19 cellular contexts compared by ENCODE assay signal in genomic region chr17:80616705-80617104, GRCh38.
DNase-seq lines count a peak whose midpoint lies in the region; ATAC-seq, FAIRE-seq and TF ChIP-seq lines count a peak whose summit lies in the region.
"Had no signal": no experiment of that assay in that cellular context is flagged by ENCODE, and none has a peak within 500 bp of the region (broad histone marks: within the 10 kb centered on the region; RNA-seq: fewer than 3 reads in every experiment).

No MANE protein-coding gene starts in this region.

- H3K27me3 Mint-ChIP-seq in MCF 10A (ENCODE audit: insufficient read depth, unreplicated experiment) = no peaks in the 10 kb centered on the region
- H3K27me3 Mint-ChIP-seq: B cell, IgD-negative memory B cell had no signal

- in situ Hi-C loops in T47D (cut with HindIII; ENCODE audit: low pct_unique_long_range_greater_than_20kb, low sequenced_read_pairs) (no loop called here), gastrocnemius medialis (cut with MboI; ENCODE audit: low sequenced_read_pairs in 4 of 4) (no loop called here)

- POLR2A ChIA-PET in MCF 10A (lab: Yijun Ruan, JAX) = interaction anchor here (0.6 to 2.9 kb wide), 3 partner anchors 10 to 1111 kb away, joined by 3 to 17 read pairs (median 3); no protein-coding TSS in a partner anchor

- peaks cover 7% of the 10 kb centered on the region for H3K36me3 Mint-ChIP-seq in MCF 10A (ENCODE audit: insufficient read depth, unreplicated experiment)
- H3K36me3 Mint-ChIP-seq: CD8-positive, alpha-beta T cell had no signal

- H3K27me3 ChIP-seq in bronchial epithelial cell (ENCODE audit: control insufficient read depth, insufficient read depth, low read length) (no peaks in the 10 kb centered on the region), gastrocnemius medialis (no peaks in the 10 kb centered on the region)
- H3K27me3 ChIP-seq: BLaER1 treated with 17β-estradiol and CSF1 and Interleukin-3, amounts not matched to agents 10 nM and 100 nM had no signal

- no peak overlapping the region for H3K27ac Mint-ChIP-seq in MCF 10A (ENCODE audit: low read depth, unreplicated experiment)
- H3K27ac Mint-ChIP-seq: B cell; CD8-positive, alpha-beta T cell; H9; IgD-negative memory B cell had no signal

- H3K4me1 ChIP-seq in gastrocnemius medialis = peaks cover 58 to 74% of the 10 kb centered on the region in 2 donors

- no peak overlapping the region for H3K4me3 Mint-ChIP-seq in MCF 10A (ENCODE audit: unreplicated experiment)
- H3K4me3 Mint-ChIP-seq: B cell; CD8-positive, alpha-beta T cell; H9; IgD-negative memory B cell had no signal

- peak; percentile 73 to 75 for DNase-seq in T47D (ENCODE audit: low read depth in 1 of 2, low spot score in 1 of 2)
- no peak for DNase-seq in MCF 10A (ENCODE audit: unreplicated experiment)
- peak; percentile 10 for DNase-seq in bronchial epithelial cell (ENCODE audit: low read depth)
- no peak for DNase-seq in gastrocnemius medialis
- DNase-seq in Right ventricle myocardium inferior (ENCODE audit: missing footprints) = no peak
- DNase-seq in dermis blood vessel endothelial cell = no peak
- DNase-seq: CD8-positive, alpha-beta T cell; DMS 273 treated with DMSO at 0.1 percent for 48 hours; DMS53; DND-41; EL; GOT3; H9 had no signal

- TF ChIP-seq CTCF in MCF 10A (IDR thresholded peaks at IDR 0.05; ENCODE audit: unreplicated experiment) = no peak
- no peak for TF ChIP-seq CTCF in bronchial epithelial cell (IDR thresholded peaks at IDR 0.05; ENCODE audit: insufficient read depth, low read length, severe bottlenecking)
- TF ChIP-seq CTCF in gastrocnemius medialis (IDR thresholded peaks at IDR 0.05 in 4 of 5, conservative IDR thresholded peaks at IDR 0.05 in 1 of 5) = no peak

- H3K9me3 Mint-ChIP-seq in MCF 10A (ENCODE audit: unreplicated experiment) = no peaks in the 10 kb centered on the region
- H3K9me3 Mint-ChIP-seq: CD8-positive, alpha-beta T cell; H9; IgD-negative memory B cell had no signal

- ATAC-seq in gastrocnemius medialis (peak; percentile 42 to 55), HG03342 (IDR thresholded peaks at IDR 0.05; ENCODE audit: unreplicated experiment) (no peak), Right ventricle myocardium inferior (no peak)
- ATAC-seq: CD8-positive, alpha-beta T cell; GM12878; HepG2 had no signal

- no peak for FAIRE-seq in bronchial epithelial cell (lab: Jason Lieb, UNC)

- TF ChIP-seq POLR2A in gastrocnemius medialis (IDR thresholded peaks at IDR 0.05) = no peak

- H3K4me3 ChIP-seq in bronchial epithelial cell (ENCODE audit: low read depth, low read length) = no peak overlapping the region
- H3K4me3 ChIP-seq in gastrocnemius medialis = no peak overlapping the region
- H3K4me3 ChIP-seq: BLaER1 treated with 17β-estradiol and CSF1 and Interleukin-3, amounts not matched to agents 10 nM and 100 nM; GM12878 had no signal

- peak overlapping the region in 1 of 4 donors; percentile 13 for H3K27ac ChIP-seq in gastrocnemius medialis
- H3K27ac ChIP-seq: BLaER1 treated with 17β-estradiol and CSF1 and Interleukin-3, amounts not matched to agents 10 nM and 100 nM had no signal

- no peaks in the 10 kb centered on the region for H3K9me3 ChIP-seq in gastrocnemius medialis
- H3K9me3 ChIP-seq: BLaER1 treated with 17β-estradiol and CSF1 and Interleukin-3, amounts not matched to agents 10 nM and 100 nM had no signal

- BruUV-seq in MCF 10A (replicated peaks; lab: Mats Ljungman, UMichigan) = no TSS peak

- H3K36me3 ChIP-seq in bronchial epithelial cell (ENCODE audit: control insufficient read depth, insufficient read depth, low read length) (no peaks in the 10 kb centered on the region), gastrocnemius medialis (no peaks in the 10 kb centered on the region)

- CTCF ChIA-PET in MCF 10A (lab: Yijun Ruan, JAX) = interaction anchor here (0.6 kb wide), 1 partner anchor 206 kb away, joined by 3 read pairs; no protein-coding TSS in a partner anchor

- intact Hi-C loops in MCF 10A (cut with micrococcal nuclease) = no loop called here
- intact Hi-C loops in gastrocnemius medialis (cut with DNase I; ENCODE audit: low total_unique reads) = no loop called here
- intact Hi-C loops in Right ventricle myocardium inferior (cut with DNase I) = no loop called here

- peaks cover 27% of the 10 kb centered on the region for H3K4me1 Mint-ChIP-seq in MCF 10A (ENCODE audit: insufficient read depth, unreplicated experiment)

Comparison
In these comparisons a context has a peak if more than half of its experiments do, and no peak if none do; other contexts are left out.
1. DNase-seq: peak in T47D (2 of 2) and bronchial epithelial cell (single experiment); none in MCF 10A (single experiment), gastrocnemius medialis (0 of 2), Right ventricle myocardium inferior (single experiment) and dermis blood vessel endothelial cell (single experiment).
2. ATAC-seq: peak in gastrocnemius medialis (2 of 2); none in HG03342 (single experiment) and Right ventricle myocardium inferior (single experiment).